9 cellular contexts compared by ENCODE assay signal in genomic region chr19:56839665-56840451, GRCh38. TPM values are rescaled to one million over a fixed set of nuclear protein-coding genes. Genes with fewer than 3 reads are reported as not detected.
DNase-seq lines count a peak whose midpoint lies in the region; ATAC-seq, FAIRE-seq and TF ChIP-seq lines count a peak whose summit lies in the region.
"Had no signal": no experiment of that assay in that cellular context is flagged by ENCODE, and none has a peak within 500 bp of the region (broad histone marks: within the 10 kb centered on the region; RNA-seq: fewer than 3 reads in every experiment).

No MANE protein-coding gene starts in this region.

- H3K27me3 Mint-ChIP-seq in astrocyte (ENCODE audit: low read depth, unreplicated experiment): no peaks in the 10 kb centered on the region
- peaks cover 13% of the 10 kb centered on the region for H3K27me3 Mint-ChIP-seq in endothelial cell (ENCODE audit: unreplicated experiment)

- peaks cover 21% of the 10 kb centered on the region for H3K9me3 Mint-ChIP-seq in astrocyte (ENCODE audit: unreplicated experiment)
- H3K9me3 Mint-ChIP-seq in endothelial cell (ENCODE audit: unreplicated experiment): peaks cover 43% of the 10 kb centered on the region

- H2AFZ ChIP-seq in astrocyte (ENCODE audit: low read depth, low read length): peak overlapping the region; percentile 26

- DNase-seq in HK-2 (ENCODE audit: unreplicated experiment): peak; percentile 94
- no peak for DNase-seq in astrocyte (ENCODE audit: low read depth)
- peak; percentile 60 to 100 (median 97) for DNase-seq in hypothalamus (lab: John Stamatoyannopoulos, UW)
- DNase-seq in skeletal muscle cell (ENCODE audit: low read depth): peak; percentile 62
- no peak for DNase-seq in activated effector memory CD4-positive, alpha-beta T cell treated with anti-CD3 and anti-CD28 coated beads, Interleukin-2, amount 50 U/mL, for 16 hours
- no peak for DNase-seq in endothelial cell (ENCODE audit: low spot score)
- DNase-seq in NCI-H345 (lab: John Stamatoyannopoulos, UW): no peak

- no peaks in the 10 kb centered on the region for H3K4me1 ChIP-seq in astrocyte (ENCODE audit: insufficient read depth, low read length)

- H3K4me2 ChIP-seq in astrocyte (ENCODE audit: low read length): peak overlapping the region; percentile 26

- no peak for ATAC-seq in HG03442 (IDR thresholded peaks at IDR 0.05; ENCODE audit: unreplicated experiment)

- H3K36me3 Mint-ChIP-seq in astrocyte (ENCODE audit: low read depth, unreplicated experiment) (no peaks in the 10 kb centered on the region), endothelial cell (ENCODE audit: low read depth, unreplicated experiment) (peaks cover 35% of the 10 kb centered on the region)

- H3K4me1 Mint-ChIP-seq in astrocyte (ENCODE audit: low read depth, unreplicated experiment): no peaks in the 10 kb centered on the region
- H3K4me1 Mint-ChIP-seq in endothelial cell (ENCODE audit: unreplicated experiment): no peaks in the 10 kb centered on the region

- no peak overlapping the region for H3K27ac Mint-ChIP-seq in astrocyte (ENCODE audit: unreplicated experiment)
- no peak overlapping the region for H3K27ac Mint-ChIP-seq in endothelial cell (ENCODE audit: unreplicated experiment)

- H4K20me1 ChIP-seq in astrocyte (ENCODE audit: insufficient read depth, low read length): no peaks in the 10 kb centered on the region

- FAIRE-seq in astrocyte (lab: Jason Lieb, UNC): no peak
- FAIRE-seq: small intestine had no signal

- no peak overlapping the region for H3K27ac ChIP-seq in astrocyte (ENCODE audit: low read depth, low read length)

- peak overlapping the region; percentile 36 for H3K4me3 Mint-ChIP-seq in astrocyte (ENCODE audit: unreplicated experiment)
- H3K4me3 Mint-ChIP-seq in endothelial cell (ENCODE audit: unreplicated experiment): no peak overlapping the region

- H3K9ac ChIP-seq in astrocyte (ENCODE audit: low read length): no peak overlapping the region

- peaks cover 5% of the 10 kb centered on the region for H3K9me3 ChIP-seq in astrocyte (ENCODE audit: insufficient read depth, low read depth, low read length)

- H3K4me3 ChIP-seq in astrocyte (ENCODE audit: insufficient read depth, low read depth, low read length): peak overlapping the region; percentile 10
- H3K4me3 ChIP-seq in skeletal muscle cell (ENCODE audit: low read depth, low read length): peak overlapping the region; percentile 47

- no peaks in the 10 kb centered on the region for H3K27me3 ChIP-seq in astrocyte (ENCODE audit: insufficient read depth, low read length)

- TF ChIP-seq CTCF in astrocyte (IDR thresholded peaks at IDR 0.05; ENCODE audit: insufficient read depth, low read depth, low read length) (no peak), endothelial cell (IDR thresholded peaks at IDR 0.05; ENCODE audit: unreplicated experiment) (no peak)

- no peaks in the 10 kb centered on the region for H3K79me2 ChIP-seq in astrocyte (ENCODE audit: insufficient read depth, low read length)

- no peaks in the 10 kb centered on the region for H3K36me3 ChIP-seq in astrocyte (ENCODE audit: insufficient read depth, low read length)

RNA-seq across cellular contexts. Expression of gene PEG3, which starts 0.7 kb away (rescaled TPM):
- not detected in 2 replicates for total RNA-seq in astrocyte
- total RNA-seq in endothelial cell (ENCODE audit: unreplicated experiment): not detected

RNA-seq across cellular contexts. Expression of gene ZIM2, which starts 0.7 kb away (rescaled TPM):
- total RNA-seq in astrocyte (not detected in 2 replicates), endothelial cell (ENCODE audit: unreplicated experiment) (not detected)

Comparison
In these comparisons a context has a peak if more than half of its experiments do, and no peak if none do; other contexts are left out.
1. DNase-seq: peak in HK-2 (single experiment), hypothalamus (51 of 51) and skeletal muscle cell (single experiment); none in astrocyte (single experiment), activated effector memory CD4-positive, alpha-beta T cell treated with anti-CD3 and anti-CD28 coated beads, Interleukin-2, amount 50 U/mL, for 16 hours (single experiment), endothelial cell (single experiment) and NCI-H345 (single experiment).